ENCODE assay signal across 8 cellular contexts in genomic region chr7:43612599-43613589, GRCh38. TPM values are rescaled to one million over a fixed set of nuclear protein-coding genes. Genes with fewer than 3 reads are reported as not detected.
DNase-seq lines count a peak whose midpoint lies in the region; ATAC-seq lines count a peak whose summit lies in the region.
"Had no signal": no experiment of that assay in that cellular context is flagged by ENCODE, and none has a peak within 500 bp of the region (broad histone marks: within the 10 kb centered on the region; RNA-seq: fewer than 3 reads in every experiment).

No MANE protein-coding gene starts in this region.

- no peaks in the 10 kb centered on the region for H3K9me3 Mint-ChIP-seq in stimulated activated memory B cell treated with anti-CD40 and anti-IgM and Interleukin-4, amounts not matched to agents 10 μg/mL and 1 μg/mL and 100 μg/mL, for 72 hours

- H3K4me1 Mint-ChIP-seq in stimulated activated memory B cell treated with anti-CD40 and anti-IgM and Interleukin-4, amounts not matched to agents 10 μg/mL and 1 μg/mL and 100 μg/mL, for 72 hours: peaks cover 44% of the 10 kb centered on the region

- H3K4me3 Mint-ChIP-seq in stimulated activated memory B cell treated with anti-CD40 and anti-IgM and Interleukin-4, amounts not matched to agents 10 μg/mL and 1 μg/mL and 100 μg/mL, for 72 hours: peak overlapping the region; percentile 2

- ATAC-seq in GM18909 (IDR thresholded peaks at IDR 0.05; ENCODE audit: poor library complexity, unreplicated experiment): peak; percentile 66
- ATAC-seq in HG03039 (IDR thresholded peaks at IDR 0.05; ENCODE audit: unreplicated experiment): peak; percentile 76
- peak; percentile 60 for ATAC-seq in stimulated activated memory B cell treated with anti-CD40 and anti-IgM and Interleukin-4, amounts not matched to agents 10 μg/mL and 1 μg/mL and 100 μg/mL, for 72 hours
- no peak for ATAC-seq in HG02763 (IDR thresholded peaks at IDR 0.05; ENCODE audit: unreplicated experiment)

- DNase-seq in astrocyte of the hippocampus (ENCODE audit: low read depth, low spot score): peak; percentile 66
- DNase-seq in NCI-H2029 (lab: John Stamatoyannopoulos, UW): no peak
- no peak for DNase-seq in SK-N-DZ (ENCODE audit: low spot score)
- DNase-seq: pancreas had no signal

- peak overlapping the region; percentile 56 for H3K27ac Mint-ChIP-seq in stimulated activated memory B cell treated with anti-CD40 and anti-IgM and Interleukin-4, amounts not matched to agents 10 μg/mL and 1 μg/mL and 100 μg/mL, for 72 hours

- H3K36me3 Mint-ChIP-seq in stimulated activated memory B cell treated with anti-CD40 and anti-IgM and Interleukin-4, amounts not matched to agents 10 μg/mL and 1 μg/mL and 100 μg/mL, for 72 hours: peaks cover 58% of the 10 kb centered on the region

- H3K27me3 Mint-ChIP-seq in stimulated activated memory B cell treated with anti-CD40 and anti-IgM and Interleukin-4, amounts not matched to agents 10 μg/mL and 1 μg/mL and 100 μg/mL, for 72 hours: no peaks in the 10 kb centered on the region

RNA-seq across cellular contexts. Expression of gene STK17A, which starts 30.0 kb away (rescaled TPM):
- 6.3 and 8.9 TPM in 2 replicates for polyA plus RNA-seq in SK-N-DZ (2014; cell fraction: cytosol; rRNA removed)
- polyA plus RNA-seq in SK-N-DZ (2014; cell fraction: nucleus; rRNA removed): 5.1 and 5.5 TPM in 2 replicates
